Comparison of ENCODE assay signal across 12 cellular contexts in the genomic region with DNA sequence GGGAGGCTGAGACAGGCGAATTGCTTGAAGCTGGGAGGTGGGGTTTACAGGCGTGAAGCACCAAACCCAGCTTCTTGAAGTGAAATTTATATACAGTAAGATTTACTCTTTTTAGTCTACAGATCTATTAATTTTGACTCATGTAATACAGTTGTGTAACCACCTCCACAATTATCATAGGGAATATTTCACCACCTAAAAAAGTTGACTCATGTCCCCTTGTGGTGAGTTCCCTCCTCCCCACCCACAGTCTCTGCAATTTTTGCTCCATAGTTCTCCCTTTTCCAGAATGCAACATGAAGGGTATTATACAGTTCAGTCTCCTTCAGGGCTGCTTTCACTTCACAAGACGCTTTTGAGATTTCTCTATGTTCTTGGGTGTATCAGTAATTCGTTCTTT.
DNase-seq lines count a peak whose midpoint lies in the region; ATAC-seq, FAIRE-seq and TF ChIP-seq lines count a peak whose summit lies in the region.
"Had no signal": no experiment of that assay in that cellular context is flagged by ENCODE, and none has a peak within 500 bp of the region (broad histone marks: within the 10 kb centered on the region; RNA-seq: fewer than 3 reads in every experiment).

No MANE protein-coding gene starts in this region.

- no peak overlapping the region for H2BK5ac ChIP-seq in H9 (ENCODE audit: insufficient read length, low read length)

- ATAC-seq in sciatic nerve, result no peak

- 0 out of 3 replicates have a peak, but pooled peaks have one; percentile 17 for TF ChIP-seq CTCF in H9 (conservative IDR thresholded peaks at IDR 0.05)

- no peak overlapping the region for H2BK20ac ChIP-seq in H9 (ENCODE audit: low read depth, low read length, poor library complexity, severe bottlenecking)

- no peak overlapping the region for H3T11ph ChIP-seq in H9 (ENCODE audit: low read length)

- H3K4me1 ChIP-seq in H9 (ENCODE audit: insufficient read depth, low read length), result peaks cover 2% of the 10 kb centered on the region; the same call in 1 of the 2 replicates

- H3K4me3 Mint-ChIP-seq in H9, result no peak overlapping the region

- H2BK120ac ChIP-seq in H9 (ENCODE audit: low read depth, low read length, poor library complexity, severe bottlenecking), result no peak overlapping the region

- H3K4me2 ChIP-seq in H9 (ENCODE audit: insufficient read depth, insufficient read length, low read length), result no peak overlapping the region

- no peaks in the 10 kb centered on the region for H3K79me2 ChIP-seq in H9 (ENCODE audit: insufficient read depth, low read length)

- H3K27me3 ChIP-seq in H9 (ENCODE audit: insufficient read depth, low read length), result no peaks in the 10 kb centered on the region
- H3K27me3 ChIP-seq: stomach had no signal

- no peak overlapping the region for H2AK5ac ChIP-seq in H9 (ENCODE audit: insufficient read length, low read length)

- H3K79me1 ChIP-seq in H9 (ENCODE audit: insufficient read depth, low read depth, low read length, poor library complexity, severe bottlenecking), result no peaks in the 10 kb centered on the region

- no peak overlapping the region for H3K18ac ChIP-seq in H9 (ENCODE audit: insufficient read length, low read depth, low read length)

- no peak overlapping the region for H2BK15ac ChIP-seq in H9 (ENCODE audit: low read depth, low read length)

- H3K9me3 Mint-ChIP-seq in H9, result no peaks in the 10 kb centered on the region

- peaks cover 8 to 11% of the 10 kb centered on the region in 2 experiments for H3K4me1 Mint-ChIP-seq in H9

- no peaks in the 10 kb centered on the region for H3K23me2 ChIP-seq in H9 (ENCODE audit: insufficient read length, low read depth, low read length, poor library complexity, severe bottlenecking)

- H4K91ac ChIP-seq in H9 (ENCODE audit: insufficient read length, low read depth, low read length), result no peak overlapping the region

- no peak overlapping the region for H3K23ac ChIP-seq in H9 (ENCODE audit: insufficient read length, low read depth, low read length)

- no peaks in the 10 kb centered on the region for H3K36me3 Mint-ChIP-seq in H9 (ENCODE audit: insufficient read depth in 1 of 3, low read depth in 3 of 3)

- no peaks in the 10 kb centered on the region for H3K27me3 Mint-ChIP-seq in H9 (ENCODE audit: low read depth)

- H3K56ac ChIP-seq in H9 (ENCODE audit: insufficient read length, low read depth, low read length), result no peak overlapping the region

- H4K8ac ChIP-seq in H9 (replicated peaks; ENCODE audit: insufficient read length, low read depth, low read length), result no peak overlapping the region

- H3K9me3 ChIP-seq in H9 (ENCODE audit: control insufficient read depth, low read depth, low read length), result no peaks in the 10 kb centered on the region
- H3K9me3 ChIP-seq: stomach had no signal

- intact Hi-C loops in sciatic nerve (cut with DNase I), result no loop called here

- no peak overlapping the region for H2AFZ ChIP-seq in H9 (ENCODE audit: low read length)

- no peak overlapping the region for H2BK12ac ChIP-seq in H9 (ENCODE audit: insufficient read length, low read depth, low read length)

- no peak overlapping the region for H3K4ac ChIP-seq in H9 (ENCODE audit: low read depth, low read length)

- no peak overlapping the region for H4K5ac ChIP-seq in H9 (ENCODE audit: insufficient read length, low read depth, low read length)

- no CpG with 5 or more reads among the region's 4 CpGs for WGBS in H9 (ENCODE audit: extremely low coverage, insufficient read length, low lambda C conversion rate)

- no peak overlapping the region for H3K14ac ChIP-seq in H9 (ENCODE audit: insufficient read depth, low read length)

- no peak overlapping the region for H3K27ac Mint-ChIP-seq in H9

- no peaks in the 10 kb centered on the region for H4K20me1 ChIP-seq in H9 (ENCODE audit: control insufficient read depth, insufficient read depth, insufficient read length)

- no peak for FAIRE-seq in RCC 7860 (lab: Jason Lieb, UNC)

- peak; percentile 66 for DNase-seq in AG08395 (ENCODE audit: low spot score)
- no peak for DNase-seq in H9
- DNase-seq in SKM-1 treated with dmso at 0.1 percent for 144 hours (lab: John Stamatoyannopoulos, UW; ENCODE audit: unreplicated experiment), result peak; percentile 65
- peak; percentile 26 for DNase-seq in hepatic stellate cell (ENCODE audit: low spot score)
- no peak for DNase-seq in RCC 7860 (ENCODE audit: low spot score)
- DNase-seq in mesenteric fat pad (ENCODE audit: low spot score), result no peak
- DNase-seq in stimulated activated CD4-positive, alpha-beta T cell treated with anti-CD3 and anti-CD28 coated beads, Interleukin-1b, Interleukin-23, amount 100 ng/mL, for 48 hours, result no peak
- no peak for DNase-seq in sciatic nerve (ENCODE audit: low spot score)
- DNase-seq: activated CD4-positive, CD25-positive, alpha-beta regulatory T cell; DMS 273 treated with DMSO at 0.1 percent for 48 hours; NCI-H774; stomach had no signal

- no peak overlapping the region for H3K27ac ChIP-seq in H9 (ENCODE audit: insufficient read length, low read depth, low read length)
- H3K27ac ChIP-seq: stomach had no signal

- no peak overlapping the region for H3K9ac ChIP-seq in H9 (ENCODE audit: extremely low read depth, insufficient read length, low read length)

Comparison
In these comparisons a context has a peak if more than half of its experiments do, and no peak if none do; other contexts are left out.
1. DNase-seq: peak in AG08395 (single experiment), SKM-1 treated with dmso at 0.1 percent for 144 hours (single experiment) and hepatic stellate cell (single experiment); none in H9 (single experiment), RCC 7860 (single experiment), mesenteric fat pad (single experiment), stimulated activated CD4-positive, alpha-beta T cell treated with anti-CD3 and anti-CD28 coated beads, Interleukin-1b, Interleukin-23, amount 100 ng/mL, for 48 hours (single experiment) and sciatic nerve (single experiment).